25 cellular contexts compared by ENCODE assay signal in the genomic region with DNA sequence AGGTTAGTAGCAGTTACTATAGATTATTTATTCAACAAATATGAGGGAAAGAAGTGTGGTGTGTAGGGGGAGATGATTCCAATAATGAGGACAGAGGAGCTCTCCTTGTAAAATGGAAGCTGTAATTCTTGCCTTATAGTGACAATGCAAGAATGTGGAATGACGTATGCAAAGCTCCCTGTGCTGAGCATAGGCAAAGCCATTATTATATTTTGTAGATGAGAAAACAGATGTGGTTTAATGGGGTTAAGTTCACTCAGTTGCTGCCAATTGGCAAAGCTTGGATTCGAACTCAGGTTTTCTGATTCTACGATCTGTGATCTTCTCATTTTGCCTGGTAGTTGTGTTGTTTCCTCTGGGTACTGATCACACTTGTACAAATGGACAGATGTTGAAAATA.
"Had no signal": no experiment of that assay in that cellular context is flagged by ENCODE, and none has a peak within 500 bp of the region (broad histone marks: within the 10 kb centered on the region; RNA-seq: fewer than 3 reads in every experiment).

No MANE protein-coding gene starts in this region.

- H3K36me3 ChIP-seq: colonic mucosa, esophagus muscularis mucosa, esophagus squamous epithelium, gastrocnemius medialis, gastroesophageal sphincter, heart left ventricle, heart right ventricle had no signal

- H3K9me3 ChIP-seq: colonic mucosa, esophagus muscularis mucosa, esophagus squamous epithelium, gastrocnemius medialis, gastroesophageal sphincter, heart left ventricle, heart right ventricle had no signal

- FAIRE-seq: endothelial cell of umbilical vein had no signal

- H3K27ac ChIP-seq: colonic mucosa, coronary artery, dorsolateral prefrontal cortex, epithelial cell of prostate, esophagus muscularis mucosa, esophagus squamous epithelium, foreskin keratinocyte, gastrocnemius medialis, gastroesophageal sphincter, heart left ventricle, heart right ventricle had no signal

- H3K4me1 ChIP-seq: colonic mucosa, esophagus squamous epithelium, foreskin keratinocyte, gastrocnemius medialis, gastroesophageal sphincter, heart left ventricle, heart right ventricle had no signal

- DNase-seq: colonic mucosa; cortex of kidney; dermis blood vessel endothelial cell; dorsolateral prefrontal cortex; effector CD4-positive, alpha-beta T cell; effector CD8-positive, alpha-beta T cell; effector memory CD4-positive, alpha-beta T cell; effector memory CD8-positive, alpha-beta T cell; endodermal cell; erythroblast; esophagus squamous epithelium; foreskin fibroblast; foreskin keratinocyte; foreskin melanocyte; gastrocnemius medialis; glutamatergic neuron; head of caudate nucleus; heart left ventricle; heart right ventricle had no signal

- ATAC-seq: effector memory CD8-positive, alpha-beta T cell; esophagus mucosa; foreskin keratinocyte; gastrocnemius medialis; gastroesophageal sphincter; heart left ventricle; heart right ventricle had no signal

- H3K4me3 ChIP-seq: colonic mucosa, coronary artery, dorsolateral prefrontal cortex, esophagus muscularis mucosa, esophagus squamous epithelium, gastrocnemius medialis, gastroesophageal sphincter, heart left ventricle, heart right ventricle had no signal

- H3K27me3 ChIP-seq: colonic mucosa, dorsolateral prefrontal cortex, esophagus muscularis mucosa, esophagus squamous epithelium, foreskin keratinocyte, gastrocnemius medialis, gastroesophageal sphincter, heart left ventricle, heart right ventricle had no signal
